ENCODE assay signal across 9 cellular contexts in the genomic region with DNA sequence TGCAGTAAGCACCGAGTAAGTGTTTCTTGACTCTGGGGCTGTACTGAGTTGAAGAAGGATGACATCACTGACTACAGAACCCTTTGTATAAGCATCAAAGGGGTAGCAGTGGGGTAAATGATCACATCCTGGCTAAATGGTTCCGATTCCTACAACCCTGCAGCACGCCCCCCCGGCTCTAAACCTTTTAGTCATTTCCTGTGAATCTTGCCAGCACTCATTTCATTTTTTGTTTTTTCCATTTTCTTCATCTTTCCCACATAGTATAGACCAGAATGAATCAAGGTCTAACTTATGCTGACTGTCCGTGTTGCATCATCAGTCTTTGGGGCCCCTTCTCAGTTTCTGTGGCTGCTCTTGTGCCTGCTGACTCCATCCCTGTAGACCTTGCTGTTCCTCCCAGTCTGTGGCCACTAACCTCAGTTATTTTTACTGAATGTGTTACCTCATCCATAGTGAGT.
A peak's percentile ranks its signal among the peaks of the same experiment; 100 is the strongest.
DNase-seq lines count a peak whose midpoint lies in the region; ATAC-seq and TF ChIP-seq lines count a peak whose summit lies in the region.
"Had no signal": no experiment of that assay in that cellular context is flagged by ENCODE, and none has a peak within 500 bp of the region (broad histone marks: within the 10 kb centered on the region; RNA-seq: fewer than 3 reads in every experiment).

No MANE protein-coding gene starts in this region.

- H3K27ac ChIP-seq in HL-60 (replicated peaks) = no peak overlapping the region

- TF ChIP-seq CTCF in HL-60 (IDR thresholded peaks at IDR 0.05; ENCODE audit: insufficient read depth, low read length) = no peak

- H3K4me3 ChIP-seq in HL-60 (replicated peaks; ENCODE audit: insufficient read depth, low read length) = no peak overlapping the region

- no peaks in the 10 kb centered on the region for H3K27me3 ChIP-seq in HL-60 (ENCODE audit: insufficient read depth, poor library complexity, severe bottlenecking)

- ATAC-seq in HG02973 (IDR thresholded peaks at IDR 0.05; ENCODE audit: unreplicated experiment) (no peak), GM21825 (IDR thresholded peaks at IDR 0.05; ENCODE audit: unreplicated experiment) (no peak), GM21576 (IDR thresholded peaks at IDR 0.05; ENCODE audit: unreplicated experiment) (no peak)

- DNase-seq in HL-60 (ENCODE audit: low read depth in 1 of 2, low spot score in 1 of 2) (peak; percentile 65 to 66), fibroblast of gingiva (ENCODE audit: low read depth) (peak; percentile 70), NCI-H774 (lab: John Stamatoyannopoulos, UW) (no peak)
- peak; percentile 29 for DNase-seq in activated CD4-positive, alpha-beta T cell treated with anti-CD3 and anti-CD28 coated beads, Interleukin-2, amount 50 U/mL, for 1 hour
- peak; percentile 44 for DNase-seq in stimulated activated CD8-positive, alpha-beta memory T cell treated with anti-CD3 and anti-CD28 coated beads, Interleukin-12 subunit alpha, Interleukin-12 subunit beta, amount 100 ng/mL, for 4 hours (ENCODE audit: low read depth)
- DNase-seq: left cardiac atrium had no signal
